In the genomic region with DNA sequence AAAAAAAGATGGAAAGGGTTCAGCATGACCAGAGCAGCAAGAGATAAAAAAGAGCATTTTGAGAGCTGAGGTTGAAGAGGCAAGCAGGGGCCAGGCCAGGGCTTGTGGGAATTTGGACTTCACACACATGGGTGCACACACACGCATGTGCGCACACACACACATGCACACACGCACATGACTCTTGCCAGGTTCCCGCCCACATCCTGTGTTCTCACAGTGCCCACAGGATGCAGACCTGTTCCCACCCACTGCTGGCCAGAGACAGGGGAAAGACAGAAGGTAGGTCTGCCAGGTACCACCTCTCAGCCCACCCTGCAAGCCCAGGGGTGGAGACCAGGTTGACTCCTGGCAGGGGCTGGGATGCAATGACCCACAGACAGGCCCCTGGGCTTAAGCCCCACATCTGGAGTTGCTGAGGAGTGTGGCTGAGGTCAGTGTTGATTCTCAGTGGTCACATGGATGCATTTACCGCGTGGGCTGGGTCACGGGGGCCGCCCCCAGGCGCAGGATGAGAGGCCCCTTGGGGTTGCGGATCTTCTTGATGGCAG, we compare ENCODE assay signal across 10 cellular contexts. TPM values are rescaled to one million over a fixed set of nuclear protein-coding genes. Genes with fewer than 3 reads are reported as not detected.
DNase-seq lines count a peak whose midpoint lies in the region; ATAC-seq, FAIRE-seq and TF ChIP-seq lines count a peak whose summit lies in the region.
"Had no signal": no experiment of that assay in that cellular context is flagged by ENCODE, and none has a peak within 500 bp of the region (broad histone marks: within the 10 kb centered on the region; RNA-seq: fewer than 3 reads in every experiment).

No MANE protein-coding gene starts in this region.

- intact Hi-C loops in mucosa of descending colon (cut with DNase I, micrococcal nuclease): no loop called here
- intact Hi-C loops in right lobe of liver (cut with DNase I): no loop called here

- DNase-seq in AG04450 (ENCODE audit: low read depth, low spot score): no peak
- no peak for DNase-seq in GM12892 (ENCODE audit: insufficient read length)
- DNase-seq in activated CD4-positive, alpha-beta memory T cell treated with anti-CD3 and anti-CD28 coated beads, Interleukin-2, amount 10 ng/mL, durations not matched to agents 7 days and 5 days: peak; percentile 64
- peak in 1 of 3 donors; percentile 64 for DNase-seq in mucosa of descending colon
- DNase-seq in osteocyte (ENCODE audit: extremely low spot score, unreplicated experiment): no peak
- DNase-seq in putamen (ENCODE audit: low spot score): no peak
- DNase-seq in right lobe of liver: no peak
- DNase-seq: COR-L47, NCI-H1105 had no signal

- CTCF ChIA-PET in AG04450 (lab: Charles Lee): no interaction called here
- CTCF ChIA-PET in activated CD4-positive, alpha-beta memory T cell treated with anti-CD3 and anti-CD28 coated beads, Interleukin-2, amount 10 ng/mL, durations not matched to agents 7 days and 5 days (lab: Charles Lee): no interaction called here

- H3K4me3 ChIP-seq in AG04450 (ENCODE audit: low read depth, low read length): no peak overlapping the region
- no peak overlapping the region for H3K4me3 ChIP-seq in mucosa of descending colon
- no peak overlapping the region for H3K4me3 ChIP-seq in right lobe of liver

- no peaks in the 10 kb centered on the region; the same call in 1 of the 2 replicates for H3K9me3 ChIP-seq in AG04450 (ENCODE audit: control insufficient read depth, insufficient read depth, low read length)
- no peaks in the 10 kb centered on the region for H3K9me3 ChIP-seq in mucosa of descending colon
- H3K9me3 ChIP-seq in right lobe of liver: no peaks in the 10 kb centered on the region

- ATAC-seq in mucosa of descending colon (peak; percentile 31), GM19455 (IDR thresholded peaks at IDR 0.05; ENCODE audit: unreplicated experiment) (no peak), right lobe of liver (no peak)

- H3K27me3 Mint-ChIP-seq in activated CD4-positive, alpha-beta memory T cell treated with anti-CD3 and anti-CD28 coated beads, Interleukin-2, amount 10 ng/mL, durations not matched to agents 7 days and 5 days: peaks cover 16% of the 10 kb centered on the region
- H3K27me3 Mint-ChIP-seq in osteocyte (ENCODE audit: unreplicated experiment): no peaks in the 10 kb centered on the region

- H3K4me1 Mint-ChIP-seq in activated CD4-positive, alpha-beta memory T cell treated with anti-CD3 and anti-CD28 coated beads, Interleukin-2, amount 10 ng/mL, durations not matched to agents 7 days and 5 days: peaks cover 24% of the 10 kb centered on the region
- H3K4me1 Mint-ChIP-seq in osteocyte (ENCODE audit: unreplicated experiment): peaks cover 60% of the 10 kb centered on the region

- POLR2A ChIA-PET in AG04450 (lab: Yijun Ruan, JAX): no interaction called here
- POLR2A ChIA-PET in activated CD4-positive, alpha-beta memory T cell treated with anti-CD3 and anti-CD28 coated beads, Interleukin-2, amount 10 ng/mL, durations not matched to agents 7 days and 5 days (lab: Charles Lee): interaction anchor here (0.6 to 1.3 kb wide), 2 partner anchors 9 to 21 kb away, joined by 3 read pairs; no protein-coding TSS in a partner anchor

- peak; percentile 78 for FAIRE-seq in GM12892 (lab: Jason Lieb, UNC)

- TF ChIP-seq CTCF in AG04450 (IDR thresholded peaks at IDR 0.05; ENCODE audit: low read depth, low read length) (no peak), mucosa of descending colon (IDR thresholded peaks at IDR 0.05) (no peak), osteocyte (IDR thresholded peaks at IDR 0.05) (no peak), right lobe of liver (IDR thresholded peaks at IDR 0.05) (no peak)

- peaks cover 5% of the 10 kb centered on the region for H3K4me1 ChIP-seq in mucosa of descending colon (ENCODE audit: low read depth)
- H3K4me1 ChIP-seq in right lobe of liver: peaks cover 0 to 18% (median 4%) of the 10 kb centered on the region in 4 donors

- TF ChIP-seq POLR2A in GM12892 (IDR thresholded peaks at IDR 0.05; ENCODE audit: low read depth, low read length) (no peak), right lobe of liver (IDR thresholded peaks at IDR 0.05) (no peak)

- H3K9me3 Mint-ChIP-seq in activated CD4-positive, alpha-beta memory T cell treated with anti-CD3 and anti-CD28 coated beads, Interleukin-2, amount 10 ng/mL, durations not matched to agents 7 days and 5 days: no peaks in the 10 kb centered on the region
- H3K9me3 Mint-ChIP-seq in osteocyte (ENCODE audit: unreplicated experiment): no peaks in the 10 kb centered on the region

- no peak overlapping the region for H3K4me3 Mint-ChIP-seq in activated CD4-positive, alpha-beta memory T cell treated with anti-CD3 and anti-CD28 coated beads, Interleukin-2, amount 10 ng/mL, durations not matched to agents 7 days and 5 days
- no peak overlapping the region for H3K4me3 Mint-ChIP-seq in osteocyte (ENCODE audit: unreplicated experiment)

- no peaks in the 10 kb centered on the region for H3K36me3 Mint-ChIP-seq in activated CD4-positive, alpha-beta memory T cell treated with anti-CD3 and anti-CD28 coated beads, Interleukin-2, amount 10 ng/mL, durations not matched to agents 7 days and 5 days (ENCODE audit: low read depth)
- peaks cover 10% of the 10 kb centered on the region for H3K36me3 Mint-ChIP-seq in osteocyte (ENCODE audit: unreplicated experiment)

- H3K27ac Mint-ChIP-seq in activated CD4-positive, alpha-beta memory T cell treated with anti-CD3 and anti-CD28 coated beads, Interleukin-2, amount 10 ng/mL, durations not matched to agents 7 days and 5 days: no peak overlapping the region
- H3K27ac Mint-ChIP-seq in osteocyte (ENCODE audit: unreplicated experiment): no peak overlapping the region

- H3K36me3 ChIP-seq in mucosa of descending colon (ENCODE audit: low read depth) (no peaks in the 10 kb centered on the region), right lobe of liver (no peaks in the 10 kb centered on the region)

- peak overlapping the region; percentile 11 for H3K27ac ChIP-seq in AG04450 (ENCODE audit: low read depth, low read length)
- no peak overlapping the region for H3K27ac ChIP-seq in right lobe of liver

- no peaks in the 10 kb centered on the region for H3K27me3 ChIP-seq in AG04450 (ENCODE audit: control insufficient read depth, insufficient read depth, low read length)
- no peaks in the 10 kb centered on the region for H3K27me3 ChIP-seq in right lobe of liver

- 40% methylated on average over 2 of the region's 10 CpGs for WGBS in right lobe of liver (ENCODE audit: insufficient coverage, low coverage, low lambda C conversion rate, missing lambda C conversion rate)

RNA-seq across cellular contexts. Expression of gene COL16A1, which starts 4.4 kb away (rescaled TPM):
- 35.4 and 39.5 TPM in 2 replicates for polyA plus RNA-seq in AG04450 (2011; rRNA removed)
- polyA minus RNA-seq in AG04450 (2011; rRNA and poly(A)+ RNA removed): 47.0 and 64.1 TPM in 2 replicates
- polyA plus RNA-seq in GM12892 (2012; ENCODE audit: missing spikeins): 0.36 TPM
- total RNA-seq in activated CD4-positive, alpha-beta memory T cell treated with anti-CD3 and anti-CD28 coated beads, Interleukin-2, amount 10 ng/mL, durations not matched to agents 7 days and 5 days: not detected
- total RNA-seq in mucosa of descending colon (10 to 100 TPM; 11.2 to 62.9 (median 19.3) TPM), osteocyte (89.2 and 90.7 TPM in 2 replicates), right lobe of liver (1 to 10 TPM in 5 of 6 experiments, under 1 TPM in 1; 0.73 to 3.5 (median 1.9) TPM)

RNA-seq across cellular contexts. Expression of gene PEF1, which starts 54.7 kb away (rescaled TPM):
- 71.8 and 88.3 TPM in 2 replicates for polyA plus RNA-seq in AG04450 (2011; rRNA removed)
- 78.5 and 91.7 TPM in 2 replicates for polyA minus RNA-seq in AG04450 (2011; rRNA and poly(A)+ RNA removed)
- polyA plus RNA-seq in GM12892 (2012; ENCODE audit: missing spikeins): 47.0 TPM
- total RNA-seq in activated CD4-positive, alpha-beta memory T cell treated with anti-CD3 and anti-CD28 coated beads, Interleukin-2, amount 10 ng/mL, durations not matched to agents 7 days and 5 days: 10 to 100 TPM; 50.4 to 50.5 TPM
- total RNA-seq in mucosa of descending colon: 10 to 100 TPM; 47.5 to 54.5 (median 52.9) TPM
- 53.4 and 57.0 TPM in 2 replicates for total RNA-seq in osteocyte
- 10 to 100 TPM; 23.9 to 47.5 (median 32.5) TPM for total RNA-seq in right lobe of liver
